ENCODE assay signal across 39 cellular contexts in the genomic region with DNA sequence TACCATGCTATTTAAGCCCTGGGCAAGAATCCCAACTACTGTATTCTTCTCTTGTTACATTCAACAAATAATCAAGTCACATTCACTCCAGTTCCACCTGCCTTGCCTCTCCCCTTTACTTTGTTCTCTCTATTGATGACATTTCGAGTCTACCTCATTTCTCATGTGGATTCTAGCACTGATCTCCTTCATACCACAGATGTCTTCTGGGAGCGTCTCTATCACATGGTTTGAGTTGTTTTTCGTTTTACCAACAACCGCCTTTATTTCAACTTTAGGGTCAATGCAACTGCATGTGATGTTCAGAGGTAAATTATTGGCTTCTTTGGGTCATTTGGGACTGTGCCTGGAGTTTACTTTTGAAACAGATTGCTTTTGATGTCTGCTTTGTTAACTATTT. TPM values are rescaled to one million over a fixed set of nuclear protein-coding genes. Genes with fewer than 3 reads are reported as not detected.
"Had no signal": no experiment of that assay in that cellular context is flagged by ENCODE, and none has a peak within 500 bp of the region (broad histone marks: within the 10 kb centered on the region; RNA-seq: fewer than 3 reads in every experiment).

No MANE protein-coding gene starts in this region.

- FAIRE-seq: astrocyte, bronchial epithelial cell had no signal

- H3K36me3 Mint-ChIP-seq: activated naive CD4-positive, alpha-beta T cell treated with anti-CD3 and anti-CD28 coated beads, Interleukin-2, amount 10 ng/mL, durations not matched to agents 7 days and 5 days; activated naive CD4-positive, alpha-beta T cell treated with anti-CD3 and anti-CD28 coated beads, Interleukin-2, amount 50 U/mL, for 24 hours; activated naive CD4-positive, alpha-beta T cell treated with anti-CD3 and anti-CD28 coated beads, Interleukin-2, amount 50 U/mL, for 72 hours; activated naive CD8-positive, alpha-beta T cell; activated naive CD8-positive, alpha-beta T cell treated with anti-CD3 and anti-CD28 coated beads for 36 hours; activated naive CD8-positive, alpha-beta T cell treated with anti-CD3 and anti-CD28 coated beads, Interleukin-2, amount 10 ng/mL, durations not matched to agents 7 days and 5 days; brain had no signal

- DNase-seq: activated effector memory CD4-positive, alpha-beta T cell treated with anti-CD3 and anti-CD28 coated beads, Interleukin-2, amount 50 U/mL, for 16 hours; activated effector memory CD4-positive, alpha-beta T cell treated with Interleukin-2 at 50 U/mL for 16 hours; activated gamma-delta T cell; activated gamma-delta T cell treated with Interleukin-2 at 50 U/mL for 16 hours; activated naive CD4-positive, alpha-beta T cell; activated naive CD4-positive, alpha-beta T cell treated with anti-CD3 and anti-CD28 coated beads for 36 hours; activated naive CD4-positive, alpha-beta T cell treated with anti-CD3 and anti-CD28 coated beads, Interleukin-2, amount 10 ng/mL, durations not matched to agents 7 days and 5 days; activated naive CD4-positive, alpha-beta T cell treated with anti-CD3 and anti-CD28 coated beads, Interleukin-2, amount 50 U/mL, for 16 hours; activated naive CD4-positive, alpha-beta T cell treated with Interleukin-2 at 50 U/mL for 16 hours; activated naive CD8-positive, alpha-beta T cell treated with anti-CD3 and anti-CD28 coated beads for 36 hours; activated naive CD8-positive, alpha-beta T cell treated with anti-CD3 and anti-CD28 coated beads, Interleukin-2, amount 10 ng/mL, durations not matched to agents 7 days and 5 days; activated naive CD8-positive, alpha-beta T cell treated with anti-CD3 and anti-CD28 coated beads, Interleukin-2, amount 50 U/mL, for 24 hours; activated T-cell treated with anti-CD3 and anti-CD28 coated beads, Interleukin-2, amount 50 U/mL, for 24 hours; activated T-cell treated with anti-CD3 and anti-CD28 coated beads, Interleukin-2, amount 50 U/mL, for 4 hours; activated T-cell treated with anti-CD3 and anti-CD28 coated beads, Interleukin-2, amount 50 U/mL, for 48 hours; activated T-cell treated with anti-CD3 and anti-CD28 coated beads, Interleukin-2, amount 50 U/mL, for 72 hours; adrenal gland; amniotic stem cell; amygdala; anterior cingulate cortex; aorta; body of pancreas; brain microvascular endothelial cell; caudate nucleus; central memory CD4-positive, alpha-beta T cell; cerebellar nuclear complex had no signal

- ATAC-seq: activated naive CD4-positive, alpha-beta T cell treated with anti-CD3 and anti-CD28 coated beads, Interleukin-2, amount 50 U/mL, for 72 hours; activated naive CD8-positive, alpha-beta T cell treated with anti-CD3 and anti-CD28 coated beads, Interleukin-2, amount 50 U/mL, for 24 hours; activated T-cell treated with anti-CD3 and anti-CD28 coated beads, Interleukin-2, amount 50 U/mL, for 4 hours; activated T-cell treated with anti-CD3 and anti-CD28 coated beads, Interleukin-2, amount 50 U/mL, for 72 hours; activated T-helper 17 cell treated with anti-CD3 and anti-CD28 coated beads, Interleukin-2, amount 50 U/mL, for 72 hours; body of pancreas had no signal

- H3K27me3 ChIP-seq: adrenal gland, ascending aorta, body of pancreas, brain microvascular endothelial cell, breast epithelium, cardiac muscle cell had no signal

- H3K27me3 Mint-ChIP-seq: activated T-cell treated with anti-CD3 and anti-CD28 coated beads, Interleukin-2, amount 50 U/mL, for 24 hours had no signal

- H3K4me1 Mint-ChIP-seq: activated naive CD4-positive, alpha-beta T cell treated with anti-CD3 and anti-CD28 coated beads, Interleukin-2, amount 10 ng/mL, durations not matched to agents 7 days and 5 days; activated naive CD4-positive, alpha-beta T cell treated with anti-CD3 and anti-CD28 coated beads, Interleukin-2, amount 50 U/mL, for 24 hours; activated naive CD8-positive, alpha-beta T cell treated with anti-CD3 and anti-CD28 coated beads, Interleukin-2, amount 10 ng/mL, durations not matched to agents 7 days and 5 days; brain; central memory CD8-positive, alpha-beta T cell had no signal

- H3K9me3 Mint-ChIP-seq: activated naive CD4-positive, alpha-beta T cell treated with anti-CD3 and anti-CD28 coated beads for 36 hours; activated naive CD4-positive, alpha-beta T cell treated with anti-CD3 and anti-CD28 coated beads, Interleukin-2, amount 10 ng/mL, durations not matched to agents 7 days and 5 days; activated naive CD4-positive, alpha-beta T cell treated with anti-CD3 and anti-CD28 coated beads, Interleukin-2, amount 50 U/mL, for 24 hours; activated naive CD8-positive, alpha-beta T cell treated with anti-CD3 and anti-CD28 coated beads, Interleukin-2, amount 10 ng/mL, durations not matched to agents 7 days and 5 days; activated naive CD8-positive, alpha-beta T cell treated with anti-CD3 and anti-CD28 coated beads, Interleukin-2, amount 50 U/mL, for 24 hours; activated T-cell treated with anti-CD3 and anti-CD28 coated beads, Interleukin-2, amount 50 U/mL, for 24 hours; activated T-cell treated with anti-CD3 and anti-CD28 coated beads, Interleukin-2, amount 50 U/mL, for 4 hours; activated T-cell treated with anti-CD3 and anti-CD28 coated beads, Interleukin-2, amount 50 U/mL, for 72 hours; brain; central memory CD8-positive, alpha-beta T cell had no signal

- H3K27ac ChIP-seq: adrenal gland, ascending aorta, body of pancreas, brain microvascular endothelial cell, breast epithelium, cardiac muscle cell had no signal

- H3K36me3 ChIP-seq: adrenal gland, ascending aorta, brain microvascular endothelial cell, breast epithelium, cardiac muscle cell had no signal

- H3K4me1 ChIP-seq: adrenal gland, ascending aorta, body of pancreas, breast epithelium had no signal

- H3K4me3 Mint-ChIP-seq: activated naive CD4-positive, alpha-beta T cell treated with anti-CD3 and anti-CD28 coated beads for 36 hours; activated naive CD4-positive, alpha-beta T cell treated with anti-CD3 and anti-CD28 coated beads, Interleukin-2, amount 10 ng/mL, durations not matched to agents 7 days and 5 days; activated naive CD4-positive, alpha-beta T cell treated with anti-CD3 and anti-CD28 coated beads, Interleukin-2, amount 50 U/mL, for 24 hours; activated naive CD8-positive, alpha-beta T cell; activated naive CD8-positive, alpha-beta T cell treated with anti-CD3 and anti-CD28 coated beads for 36 hours; activated naive CD8-positive, alpha-beta T cell treated with anti-CD3 and anti-CD28 coated beads, Interleukin-2, amount 10 ng/mL, durations not matched to agents 7 days and 5 days; activated naive CD8-positive, alpha-beta T cell treated with anti-CD3 and anti-CD28 coated beads, Interleukin-2, amount 50 U/mL, for 24 hours; activated T-cell treated with anti-CD3 and anti-CD28 coated beads, Interleukin-2, amount 50 U/mL, for 24 hours; activated T-cell treated with anti-CD3 and anti-CD28 coated beads, Interleukin-2, amount 50 U/mL, for 4 hours; activated T-cell treated with anti-CD3 and anti-CD28 coated beads, Interleukin-2, amount 50 U/mL, for 72 hours; activated T-helper 1 cell treated with anti-CD3 and anti-CD28 coated beads, Interleukin-12 subunit alpha, Interleukin-12 subunit beta, Interleukin-2, Interleukin-4 antibody, amounts not matched to agents 30 ng/mL and 10 ng/mL and 1 ng/mL, durations not matched to agents 14 hours and 24 hours and 36 hours; activated T-helper 17 cell treated with anti-CD3 and anti-CD28 coated beads, Interleukin-2, amount 50 U/mL, for 72 hours; brain; central memory CD8-positive, alpha-beta T cell had no signal

- H3K27ac Mint-ChIP-seq: activated naive CD4-positive, alpha-beta T cell treated with anti-CD3 and anti-CD28 coated beads for 36 hours; activated naive CD4-positive, alpha-beta T cell treated with anti-CD3 and anti-CD28 coated beads, Interleukin-2, amount 10 ng/mL, durations not matched to agents 7 days and 5 days; activated naive CD4-positive, alpha-beta T cell treated with anti-CD3 and anti-CD28 coated beads, Interleukin-2, amount 50 U/mL, for 24 hours; activated naive CD4-positive, alpha-beta T cell treated with anti-CD3 and anti-CD28 coated beads, Interleukin-2, amount 50 U/mL, for 72 hours; activated naive CD8-positive, alpha-beta T cell; activated naive CD8-positive, alpha-beta T cell treated with anti-CD3 and anti-CD28 coated beads for 36 hours; activated naive CD8-positive, alpha-beta T cell treated with anti-CD3 and anti-CD28 coated beads, Interleukin-2, amount 10 ng/mL, durations not matched to agents 7 days and 5 days; activated naive CD8-positive, alpha-beta T cell treated with anti-CD3 and anti-CD28 coated beads, Interleukin-2, amount 50 U/mL, for 24 hours; activated T-cell treated with anti-CD3 and anti-CD28 coated beads, Interleukin-2, amount 50 U/mL, for 24 hours; activated T-cell treated with anti-CD3 and anti-CD28 coated beads, Interleukin-2, amount 50 U/mL, for 72 hours; activated T-helper 1 cell treated with anti-CD3 and anti-CD28 coated beads, Interleukin-12 subunit alpha, Interleukin-12 subunit beta, Interleukin-2, Interleukin-4 antibody, amounts not matched to agents 30 ng/mL and 10 ng/mL and 1 ng/mL, durations not matched to agents 14 hours and 24 hours and 36 hours; activated T-helper 17 cell treated with anti-CD3 and anti-CD28 coated beads, Interleukin-2, amount 50 U/mL, for 72 hours; activated T-helper 2 cell treated with anti-CD3 and anti-CD28 coated beads, Interferon-gamma antibody, Interleukin-2, Interleukin-4, amounts not matched to agents 10 μg/mL and 5 μg/mL and 100 μg/mL, durations not matched to agents 14 hours and 24 hours and 36 hours; brain had no signal

- H3K4me3 ChIP-seq: adrenal gland, ascending aorta, body of pancreas, breast epithelium, cardiac muscle cell had no signal

- H3K9me3 ChIP-seq: adrenal gland, ascending aorta, body of pancreas, breast epithelium had no signal

RNA-seq across cellular contexts. Expression of a gene that starts 40.7 kb away (rescaled TPM):
- total RNA-seq: activated naive CD4-positive, alpha-beta T cell treated with anti-CD3 and anti-CD28 coated beads for 36 hours; activated naive CD4-positive, alpha-beta T cell treated with anti-CD3 and anti-CD28 coated beads, Interleukin-2, amount 50 U/mL, for 72 hours; activated naive CD8-positive, alpha-beta T cell treated with anti-CD3 and anti-CD28 coated beads for 36 hours; activated naive CD8-positive, alpha-beta T cell treated with anti-CD3 and anti-CD28 coated beads, Interleukin-2, amount 10 ng/mL, durations not matched to agents 7 days and 5 days; activated T-cell treated with anti-CD3 and anti-CD28 coated beads, Interleukin-2, amount 50 U/mL, for 4 hours; activated T-cell treated with anti-CD3 and anti-CD28 coated beads, Interleukin-2, amount 50 U/mL, for 72 hours; activated T-helper 17 cell treated with anti-CD3 and anti-CD28 coated beads, Interleukin-2, amount 50 U/mL, for 72 hours; ascending aorta; bronchial epithelial cell had no signal
